ENCODE assay signal across 8 cellular contexts in genomic region chr5:88425124-88425523, GRCh38.
"Had no signal": no experiment of that assay in that cellular context is flagged by ENCODE, and none has a peak within 500 bp of the region (broad histone marks: within the 10 kb centered on the region; RNA-seq: fewer than 3 reads in every experiment).

No MANE protein-coding gene starts in this region.

- H3K4me3 Mint-ChIP-seq: IgD-negative memory B cell had no signal

- H3K36me3 Mint-ChIP-seq: IgD-negative memory B cell had no signal

- H3K27ac Mint-ChIP-seq: IgD-negative memory B cell had no signal

- H3K4me2 ChIP-seq: KMS-11 had no signal

- H3K27me3 Mint-ChIP-seq: IgD-negative memory B cell had no signal

- H3K4me1 Mint-ChIP-seq: IgD-negative memory B cell had no signal

- H3K9me3 Mint-ChIP-seq: IgD-negative memory B cell had no signal

- ATAC-seq: K562 had no signal

- H3K27ac ChIP-seq: HL-60, KMS-11 had no signal

- H3K9ac ChIP-seq: KMS-11 had no signal

- H3K4me3 ChIP-seq: K562 had no signal

- FAIRE-seq: HTR-8/SVneo, K562 had no signal

- DNase-seq: IMR-90, KBM-7, KG1 had no signal
